In genomic region chr19:495440-496332, GRCh38 we compare ENCODE assay signal across 1 cellular context.
TF ChIP-seq lines count a peak whose summit lies in the region.

No MANE protein-coding gene starts in this region.

TF ChIP-seq in HepG2, 621 proteins besides CTCF, POLR2A, EP300 and RAD21 (continued from another document and continues in another):
- TF ChIP-seq ZNF407 (CRISPR knock-in tag; IDR thresholded peaks at IDR 0.05; ENCODE audit: not compliant biosample characterization), result no peak
- TF ChIP-seq MIER3 (CRISPR knock-in tag; IDR thresholded peaks at IDR 0.05; ENCODE audit: borderline replicate concordance), result no peak
- TF ChIP-seq GMEB1 (CRISPR knock-in tag; IDR thresholded peaks at IDR 0.05; ENCODE audit: borderline replicate concordance), result no peak
- no peak for TF ChIP-seq ZNF275 (CRISPR knock-in tag; IDR thresholded peaks at IDR 0.05; ENCODE audit: borderline replicate concordance)
- no peak for TF ChIP-seq SALL2 (CRISPR knock-in tag; IDR thresholded peaks at IDR 0.05)
- TF ChIP-seq TP53 (CRISPR knock-in tag; conservative IDR thresholded peaks at IDR 0.05), result no peak
- TF ChIP-seq SRSF1 (optimal IDR thresholded peaks at IDR 0.05; ENCODE audit: low read depth, low read length), result no peak
- TF ChIP-seq HNF4A (CRISPR knock-in tag; IDR thresholded peaks at IDR 0.05), result no peak
- TF ChIP-seq ZFAT (CRISPR knock-in tag; conservative IDR thresholded peaks at IDR 0.05), result no peak
- no peak for TF ChIP-seq ZNF772 (CRISPR knock-in tag; IDR thresholded peaks at IDR 0.05)
- no peak for TF ChIP-seq ZNF710 (CRISPR knock-in tag; IDR thresholded peaks at IDR 0.05; ENCODE audit: borderline replicate concordance)
- TF ChIP-seq FOXO1 (CRISPR knock-in tag; IDR thresholded peaks at IDR 0.05), result no peak
- no peak for TF ChIP-seq ZNF883 (CRISPR knock-in tag; IDR thresholded peaks at IDR 0.05; ENCODE audit: not compliant biosample characterization)
- TF ChIP-seq PREB (CRISPR knock-in tag; IDR thresholded peaks at IDR 0.05), result no peak
- no peak for TF ChIP-seq NCOR1 (IDR thresholded peaks at IDR 0.05; ENCODE audit: borderline replicate concordance, low read length)
- no peak for TF ChIP-seq ZNF3 (CRISPR knock-in tag; IDR thresholded peaks at IDR 0.05)
- TF ChIP-seq NCOA1 (CRISPR knock-in tag; IDR thresholded peaks at IDR 0.05), result no peak
- TF ChIP-seq ZNF180 (CRISPR knock-in tag; IDR thresholded peaks at IDR 0.05; ENCODE audit: borderline replicate concordance, low read depth), result no peak
- no peak for TF ChIP-seq ZFP62 (CRISPR knock-in tag; IDR thresholded peaks at IDR 0.05)
- TF ChIP-seq RXRA (CRISPR knock-in tag; IDR thresholded peaks at IDR 0.05), result peak; percentile 79
- no peak for TF ChIP-seq ZNF205 (CRISPR knock-in tag; IDR thresholded peaks at IDR 0.05)
- TF ChIP-seq ESRRA (CRISPR knock-in tag; IDR thresholded peaks at IDR 0.05; ENCODE audit: low read depth), result 0 out of 2 replicates have a peak, but pooled peaks have one; percentile 48
- no peak for TF ChIP-seq SNAPC5 (CRISPR knock-in tag; IDR thresholded peaks at IDR 0.05; ENCODE audit: borderline replicate concordance)
- no peak for TF ChIP-seq SSRP1 (CRISPR knock-in tag; IDR thresholded peaks at IDR 0.05)
- no peak for TF ChIP-seq ZNF766 (CRISPR knock-in tag; IDR thresholded peaks at IDR 0.05; ENCODE audit: borderline replicate concordance)
- no peak for TF ChIP-seq TAF15 (IDR thresholded peaks at IDR 0.05; ENCODE audit: low read depth, low read length, poor library complexity, severe bottlenecking)
- peak; percentile 21; the same call in 1 of the 2 replicates for TF ChIP-seq ELF1 (CRISPR knock-in tag; IDR thresholded peaks at IDR 0.05)
- no peak for TF ChIP-seq ATM (IDR thresholded peaks at IDR 0.05; ENCODE audit: borderline replicate concordance)
- peak; percentile 81; the same call in 1 of the 2 replicates for TF ChIP-seq ZNF580 (CRISPR knock-in tag; IDR thresholded peaks at IDR 0.05; ENCODE audit: borderline replicate concordance, low read depth)
- no peak for TF ChIP-seq SIX4 (CRISPR knock-in tag; IDR thresholded peaks at IDR 0.05)
- no peak for TF ChIP-seq TCF7 (IDR thresholded peaks at IDR 0.05; ENCODE audit: low read depth)
- TF ChIP-seq ZBTB46 (CRISPR knock-in tag; IDR thresholded peaks at IDR 0.05; ENCODE audit: borderline replicate concordance), result no peak
- TF ChIP-seq ZKSCAN1 (IDR thresholded peaks at IDR 0.05; ENCODE audit: low read length), result no peak
- TF ChIP-seq ZNF501 (CRISPR knock-in tag; IDR thresholded peaks at IDR 0.05), result peak; percentile 72
- no peak for TF ChIP-seq RELA (CRISPR knock-in tag; IDR thresholded peaks at IDR 0.05)
- TF ChIP-seq ZFP82 (CRISPR knock-in tag; IDR thresholded peaks at IDR 0.05; ENCODE audit: borderline replicate concordance), result no peak
- TF ChIP-seq JUN (CRISPR knock-in tag; IDR thresholded peaks at IDR 0.05), result no peak
- no peak; the same call in 1 of the 2 replicates for TF ChIP-seq THAP9 (CRISPR knock-in tag; IDR thresholded peaks at IDR 0.05; ENCODE audit: borderline replicate concordance)
- no peak for TF ChIP-seq NFKBIZ (CRISPR knock-in tag; IDR thresholded peaks at IDR 0.05)
- TF ChIP-seq ADNP (CRISPR knock-in tag; IDR thresholded peaks at IDR 0.05), result peak; percentile 97
- no peak for TF ChIP-seq AHR (CRISPR knock-in tag; IDR thresholded peaks at IDR 0.05)
- no peak for TF ChIP-seq ZNF605 (CRISPR knock-in tag; IDR thresholded peaks at IDR 0.05)
- TF ChIP-seq KLF16 (CRISPR knock-in tag; IDR thresholded peaks at IDR 0.05), result no peak
- no peak for TF ChIP-seq ZFP90 (CRISPR knock-in tag; IDR thresholded peaks at IDR 0.05; ENCODE audit: borderline replicate concordance)
- TF ChIP-seq ZNF30 (CRISPR knock-in tag; IDR thresholded peaks at IDR 0.05), result no peak
- TF ChIP-seq HDAC6 (IDR thresholded peaks at IDR 0.05; ENCODE audit: low read depth, low read length), result no peak
- no peak for TF ChIP-seq ZNF761 (CRISPR knock-in tag; conservative IDR thresholded peaks at IDR 0.05)
